ENCODE assay signal across 9 cellular contexts in genomic region chr16:89357055-89357454, GRCh38.
DNase-seq lines count a peak whose midpoint lies in the region; ATAC-seq and TF ChIP-seq lines count a peak whose summit lies in the region.
"Had no signal": no experiment of that assay in that cellular context is flagged by ENCODE, and none has a peak within 500 bp of the region (broad histone marks: within the 10 kb centered on the region; RNA-seq: fewer than 3 reads in every experiment).

No MANE protein-coding gene starts in this region.

- TF ChIP-seq CTCF in LNCaP clone FGC (IDR thresholded peaks at IDR 0.05; ENCODE audit: control insufficient read depth, extremely low read depth, insufficient read depth) (peak; percentile 21; the same call in 1 of the 2 replicates), colonic mucosa (IDR thresholded peaks at IDR 0.05) (no peak), neural progenitor cell (IDR thresholded peaks at IDR 0.05) (no peak)

- no peak for DNase-seq in LNCaP clone FGC (ENCODE audit: low read depth)
- peak; percentile 78 for DNase-seq in activated CD8-positive, alpha-beta memory T cell treated with anti-CD3 and anti-CD28 coated beads, Interleukin-2, amount 50 U/mL, for 48 hours
- no peak for DNase-seq in immature natural killer cell
- peak; percentile 55 for DNase-seq in stimulated activated CD8-positive, alpha-beta memory T cell treated with anti-CD3 and anti-CD28 coated beads, Interleukin-12 subunit alpha, Interleukin-12 subunit beta, amount 100 ng/mL, for 4 hours (ENCODE audit: low read depth)
- no peak for DNase-seq in GM23248
- no peak for DNase-seq in colonic mucosa
- no peak for DNase-seq in neural progenitor cell (ENCODE audit: low spot score)

- intact Hi-C loops in colonic mucosa (cut with DNase I): no loop called here

- no peaks in the 10 kb centered on the region for H3K9me2 ChIP-seq in GM23248 (ENCODE audit: insufficient read depth)

- H3K9me3 ChIP-seq in GM23248 (ENCODE audit: low read depth): no peaks in the 10 kb centered on the region
- no peaks in the 10 kb centered on the region for H3K9me3 ChIP-seq in colonic mucosa
- no peaks in the 10 kb centered on the region for H3K9me3 ChIP-seq in neural progenitor cell (ENCODE audit: low read depth)

- H3K27ac ChIP-seq in GM23248 (no peak overlapping the region), colonic mucosa (no peak overlapping the region), neural progenitor cell (no peak overlapping the region)
- H3K27ac ChIP-seq: VCaP had no signal

- H3K27me3 ChIP-seq in GM23248 (replicated peaks; ENCODE audit: insufficient read depth) (no peaks in the 10 kb centered on the region), colonic mucosa (no peaks in the 10 kb centered on the region), neural progenitor cell (no peaks in the 10 kb centered on the region)

- H3K9ac ChIP-seq in GM23248: no peak overlapping the region
- no peak overlapping the region for H3K9ac ChIP-seq in colonic mucosa (ENCODE audit: low read depth in 2 of 2, low read length in 2 of 2)
- no peak overlapping the region for H3K9ac ChIP-seq in neural progenitor cell

- H3K36me3 ChIP-seq in GM23248 (ENCODE audit: low read depth): peaks cover 10% of the 10 kb centered on the region; the same call in 1 of the 2 replicates
- H3K36me3 ChIP-seq in colonic mucosa: no peaks in the 10 kb centered on the region
- H3K36me3 ChIP-seq in neural progenitor cell: no peaks in the 10 kb centered on the region

- H3K4me3 ChIP-seq in LNCaP clone FGC (ENCODE audit: low read depth, low read length) (no peak overlapping the region), GM23248 (no peak overlapping the region), colonic mucosa (no peak overlapping the region), neural progenitor cell (no peak overlapping the region)

- H4K20me1 ChIP-seq in GM23248 (ENCODE audit: insufficient read depth) (peaks cover 53% of the 10 kb centered on the region), neural progenitor cell (ENCODE audit: low read depth) (peaks cover 100% of the 10 kb centered on the region)

- H3K36me3 Mint-ChIP-seq in immature natural killer cell: no peaks in the 10 kb centered on the region
- H3K36me3 Mint-ChIP-seq in stimulated activated memory B cell treated with anti-CD40 and anti-IgM and Interleukin-4, amounts not matched to agents 10 μg/mL and 1 μg/mL and 100 μg/mL, for 72 hours: peaks cover 19% of the 10 kb centered on the region
- peaks cover 8% of the 10 kb centered on the region for H3K36me3 Mint-ChIP-seq in neural progenitor cell

- peaks cover 94 to 96% of the 10 kb centered on the region in 2 donors for H3K4me1 Mint-ChIP-seq in immature natural killer cell
- H3K4me1 Mint-ChIP-seq in stimulated activated memory B cell treated with anti-CD40 and anti-IgM and Interleukin-4, amounts not matched to agents 10 μg/mL and 1 μg/mL and 100 μg/mL, for 72 hours: peaks cover 83% of the 10 kb centered on the region
- H3K4me1 Mint-ChIP-seq in neural progenitor cell: peaks cover 58% of the 10 kb centered on the region

- H3K4me2 ChIP-seq in GM23248 (ENCODE audit: unreplicated experiment) (no peak overlapping the region), neural progenitor cell (no peak overlapping the region)

- 0 out of 2 replicates have a peak, but pooled peaks cover 3% of the 10 kb centered on the region for H3K4me1 ChIP-seq in GM23248 (ENCODE audit: insufficient read depth)
- H3K4me1 ChIP-seq in colonic mucosa: peaks cover 37% of the 10 kb centered on the region
- peaks cover 36% of the 10 kb centered on the region for H3K4me1 ChIP-seq in neural progenitor cell

- 53 to 60% methylated on average over 6 of the region's 6 CpGs for WGBS in GM23248 (ENCODE audit: low coverage in 1 of 2, low lambda C conversion rate in 2 of 2, missing lambda C conversion rate in 2 of 2), 2 experiments

- in situ Hi-C loops in GM23248 (cut with MboI): no loop called here

- peak overlapping the region; percentile 65 to 89 (median 88) for H3K27ac Mint-ChIP-seq in immature natural killer cell
- H3K27ac Mint-ChIP-seq in stimulated activated memory B cell treated with anti-CD40 and anti-IgM and Interleukin-4, amounts not matched to agents 10 μg/mL and 1 μg/mL and 100 μg/mL, for 72 hours: no peak overlapping the region
- H3K27ac Mint-ChIP-seq in neural progenitor cell: no peak overlapping the region

- peaks cover 9 to 15% (median 9%) of the 10 kb centered on the region in 3 donors for H3K27me3 Mint-ChIP-seq in immature natural killer cell (ENCODE audit: low read depth in 3 of 3)
- no peaks in the 10 kb centered on the region for H3K27me3 Mint-ChIP-seq in stimulated activated memory B cell treated with anti-CD40 and anti-IgM and Interleukin-4, amounts not matched to agents 10 μg/mL and 1 μg/mL and 100 μg/mL, for 72 hours
- H3K27me3 Mint-ChIP-seq in neural progenitor cell (ENCODE audit: insufficient read depth, low read depth): peaks cover 2% of the 10 kb centered on the region

- H3F3A ChIP-seq in GM23248 (ENCODE audit: insufficient read depth) (peaks cover 17% of the 10 kb centered on the region), neural progenitor cell (ENCODE audit: low read depth) (peaks cover 17% of the 10 kb centered on the region)

- H3K4me3 Mint-ChIP-seq in immature natural killer cell: peak overlapping the region; percentile 74 to 89 (median 85)
- H3K4me3 Mint-ChIP-seq in stimulated activated memory B cell treated with anti-CD40 and anti-IgM and Interleukin-4, amounts not matched to agents 10 μg/mL and 1 μg/mL and 100 μg/mL, for 72 hours: no peak overlapping the region
- H3K4me3 Mint-ChIP-seq in neural progenitor cell: no peak overlapping the region

- H2AFZ ChIP-seq in GM23248: no peak overlapping the region
- H2AFZ ChIP-seq in neural progenitor cell (replicated peaks): no peak overlapping the region

- peaks cover 100% of the 10 kb centered on the region for H3K79me2 ChIP-seq in GM23248 (ENCODE audit: insufficient read depth)
- H3K79me2 ChIP-seq in neural progenitor cell (ENCODE audit: low read depth): peaks cover 100% of the 10 kb centered on the region

- H3K9me3 Mint-ChIP-seq in immature natural killer cell: no peaks in the 10 kb centered on the region
- no peaks in the 10 kb centered on the region for H3K9me3 Mint-ChIP-seq in stimulated activated memory B cell treated with anti-CD40 and anti-IgM and Interleukin-4, amounts not matched to agents 10 μg/mL and 1 μg/mL and 100 μg/mL, for 72 hours
- no peaks in the 10 kb centered on the region for H3K9me3 Mint-ChIP-seq in neural progenitor cell

- ATAC-seq in stimulated activated memory B cell treated with anti-CD40 and anti-IgM and Interleukin-4, amounts not matched to agents 10 μg/mL and 1 μg/mL and 100 μg/mL, for 72 hours: no peak

Comparison
In these comparisons a context has a peak if more than half of its experiments do, and no peak if none do; other contexts are left out.
1. DNase-seq: peak in activated CD8-positive, alpha-beta memory T cell treated with anti-CD3 and anti-CD28 coated beads, Interleukin-2, amount 50 U/mL, for 48 hours (single experiment) and stimulated activated CD8-positive, alpha-beta memory T cell treated with anti-CD3 and anti-CD28 coated beads, Interleukin-12 subunit alpha, Interleukin-12 subunit beta, amount 100 ng/mL, for 4 hours (single experiment); none in LNCaP clone FGC (single experiment), immature natural killer cell (0 of 3), GM23248 (single experiment), colonic mucosa (single experiment) and neural progenitor cell (single experiment).
2. H3K27ac Mint-ChIP-seq: peak in immature natural killer cell (6 of 6); none in stimulated activated memory B cell treated with anti-CD40 and anti-IgM and Interleukin-4, amounts not matched to agents 10 μg/mL and 1 μg/mL and 100 μg/mL, for 72 hours (single experiment) and neural progenitor cell (single experiment).
3. H3K4me3 Mint-ChIP-seq: peak in immature natural killer cell (5 of 5); none in stimulated activated memory B cell treated with anti-CD40 and anti-IgM and Interleukin-4, amounts not matched to agents 10 μg/mL and 1 μg/mL and 100 μg/mL, for 72 hours (single experiment) and neural progenitor cell (single experiment).